28 cellular contexts compared by ENCODE assay signal in the genomic region with DNA sequence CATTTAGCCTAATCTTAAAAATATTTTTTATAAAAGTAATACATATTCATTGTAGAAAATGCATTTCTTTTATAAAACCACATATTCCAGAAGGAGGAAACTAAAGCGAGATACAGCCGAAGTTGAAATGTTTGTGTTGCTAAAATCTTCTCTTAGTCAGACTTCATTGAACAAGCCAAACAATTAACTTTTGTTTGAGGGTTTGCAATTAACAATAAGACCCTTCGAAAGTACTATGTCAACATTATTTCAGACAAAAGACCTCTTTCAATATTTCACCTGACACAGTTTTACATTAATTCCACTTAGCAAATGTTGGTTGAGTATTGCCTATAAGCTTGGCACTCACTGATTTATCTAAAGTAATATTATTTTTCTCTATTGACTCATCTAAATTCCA.
"Had no signal": no experiment of that assay in that cellular context is flagged by ENCODE, and none has a peak within 500 bp of the region (broad histone marks: within the 10 kb centered on the region; RNA-seq: fewer than 3 reads in every experiment).

No MANE protein-coding gene starts in this region.

- H3K9me3 Mint-ChIP-seq: activated CD4-positive, alpha-beta T cell treated with anti-CD3 and anti-CD28 coated beads, Interleukin-2, amount 10 ng/mL, durations not matched to agents 24 days and 14 days had no signal

- H3K9me3 ChIP-seq: ascending aorta, body of pancreas, MG63, Peyer's patch, SJCRH30 had no signal

- H3K27me3 Mint-ChIP-seq: activated B cell treated with CpG ODN at 0.5 μM for 24 hours; activated CD4-positive, alpha-beta T cell treated with anti-CD3 and anti-CD28 coated beads, Interleukin-2, amount 10 ng/mL, durations not matched to agents 24 days and 14 days; activated CD8-positive, alpha-beta memory T cell treated with anti-CD3 and anti-CD28 coated beads, Interleukin-2, amount 10 ng/mL, durations not matched to agents 7 days and 5 days; activated naive CD8-positive, alpha-beta T cell treated with anti-CD3 and anti-CD28 coated beads, Interleukin-2, amount 50 U/mL, for 24 hours; activated T-cell treated with anti-CD3 and anti-CD28 coated beads, Interleukin-2, amount 50 U/mL, for 24 hours had no signal

- H3K36me3 ChIP-seq: ascending aorta, MG63, Peyer's patch, SJCRH30 had no signal

- H3K4me1 ChIP-seq: ascending aorta, body of pancreas, Peyer's patch, SJCRH30 had no signal

- H3K27ac Mint-ChIP-seq: activated B cell treated with CpG ODN at 0.5 μM for 24 hours; activated CD4-positive, alpha-beta T cell treated with anti-CD3 and anti-CD28 coated beads, Interleukin-2, amount 10 ng/mL, durations not matched to agents 24 days and 14 days; activated CD8-positive, alpha-beta memory T cell treated with anti-CD3 and anti-CD28 coated beads, Interleukin-2, amount 10 ng/mL, durations not matched to agents 7 days and 5 days; activated naive CD4-positive, alpha-beta T cell treated with anti-CD3 and anti-CD28 coated beads, Interleukin-2, amount 50 U/mL, for 72 hours; activated naive CD8-positive, alpha-beta T cell treated with anti-CD3 and anti-CD28 coated beads, Interleukin-2, amount 50 U/mL, for 24 hours; activated T-cell treated with anti-CD3 and anti-CD28 coated beads, Interleukin-2, amount 50 U/mL, for 24 hours; activated T-helper 1 cell treated with anti-CD3 and anti-CD28 coated beads, Interleukin-12 subunit alpha, Interleukin-12 subunit beta, Interleukin-2, Interleukin-4 antibody, amounts not matched to agents 30 ng/mL and 10 ng/mL and 1 ng/mL, durations not matched to agents 14 hours and 24 hours and 36 hours; T-helper 1 cell treated with Interleukin-12 subunit alpha and Interleukin-12 subunit beta and Interleukin-4 antibody, amounts not matched to agents 30 μg/mL and 1 μg/mL, for 36 hours had no signal

- H3K4me3 ChIP-seq: ascending aorta, body of pancreas, MG63, Peyer's patch, SJCRH30 had no signal

- H3K36me3 Mint-ChIP-seq: activated CD8-positive, alpha-beta memory T cell treated with anti-CD3 and anti-CD28 coated beads, Interleukin-2, amount 10 ng/mL, durations not matched to agents 7 days and 5 days had no signal

- H3K4me3 Mint-ChIP-seq: activated B cell treated with CpG ODN at 0.5 μM for 24 hours; activated CD4-positive, alpha-beta T cell treated with anti-CD3 and anti-CD28 coated beads, Interleukin-2, amount 10 ng/mL, durations not matched to agents 24 days and 14 days; activated CD8-positive, alpha-beta memory T cell treated with anti-CD3 and anti-CD28 coated beads, Interleukin-2, amount 10 ng/mL, durations not matched to agents 7 days and 5 days; activated naive CD8-positive, alpha-beta T cell treated with anti-CD3 and anti-CD28 coated beads, Interleukin-2, amount 50 U/mL, for 24 hours; activated T-cell treated with anti-CD3 and anti-CD28 coated beads, Interleukin-2, amount 50 U/mL, for 24 hours; activated T-helper 1 cell treated with anti-CD3 and anti-CD28 coated beads, Interleukin-12 subunit alpha, Interleukin-12 subunit beta, Interleukin-2, Interleukin-4 antibody, amounts not matched to agents 30 ng/mL and 10 ng/mL and 1 ng/mL, durations not matched to agents 14 hours and 24 hours and 36 hours; T-helper 1 cell treated with Interleukin-12 subunit alpha and Interleukin-12 subunit beta and Interleukin-4 antibody, amounts not matched to agents 30 μg/mL and 1 μg/mL, for 36 hours had no signal

- ATAC-seq: activated CD8-positive, alpha-beta memory T cell treated with anti-CD3 and anti-CD28 coated beads, Interleukin-2, amount 10 ng/mL, durations not matched to agents 7 days and 5 days; activated naive CD4-positive, alpha-beta T cell treated with anti-CD3 and anti-CD28 coated beads, Interleukin-2, amount 50 U/mL, for 72 hours; activated naive CD8-positive, alpha-beta T cell treated with anti-CD3 and anti-CD28 coated beads, Interleukin-2, amount 50 U/mL, for 24 hours; body of pancreas had no signal

- H3K27me3 ChIP-seq: ascending aorta, body of pancreas, MG63, Peyer's patch, SJCRH30 had no signal

- FAIRE-seq: bronchial epithelial cell had no signal

- H3K27ac ChIP-seq: ascending aorta, body of pancreas, Peyer's patch, RWPE1, SJCRH30 had no signal

- DNase-seq: activated B cell treated with CpG ODN at 0.5 μM for 24 hours; activated CD4-positive, alpha-beta T cell treated with anti-CD3 and anti-CD28 coated beads for 1 hour; activated CD4-positive, alpha-beta T cell treated with anti-CD3 and anti-CD28 coated beads, Interleukin-2, amount 10 ng/mL, durations not matched to agents 24 days and 14 days; activated CD4-positive, alpha-beta T cell treated with anti-CD3 and anti-CD28 coated beads, Interleukin-2, amount 50 U/mL, for 48 hours; activated CD8-positive, alpha-beta memory T cell treated with anti-CD3 and anti-CD28 coated beads, Interleukin-2, amount 10 ng/mL, durations not matched to agents 7 days and 5 days; activated effector memory CD4-positive, alpha-beta T cell treated with Interleukin-2 at 50 U/mL for 16 hours; activated naive CD4-positive, alpha-beta T cell; activated naive CD8-positive, alpha-beta T cell treated with anti-CD3 and anti-CD28 coated beads, Interleukin-2, amount 50 U/mL, for 24 hours; activated T-cell treated with anti-CD3 and anti-CD28 coated beads, Interleukin-2, amount 50 U/mL, for 24 hours; amniotic stem cell; body of pancreas; central memory CD4-positive, alpha-beta T cell; MG63; NCI-H1105; NCI-H1436; NCI-H1694 treated with DMSO at 0.1 percent for 48 hours; NCI-H2029 treated with DMSO at 0.1 percent for 48 hours; NCI-H226; NCI-H526; Peyer's patch; Right ventricle myocardium superior; SJCRH30 had no signal

- H3K4me1 Mint-ChIP-seq: activated B cell treated with CpG ODN at 0.5 μM for 24 hours; activated CD4-positive, alpha-beta T cell treated with anti-CD3 and anti-CD28 coated beads, Interleukin-2, amount 10 ng/mL, durations not matched to agents 24 days and 14 days; activated CD8-positive, alpha-beta memory T cell treated with anti-CD3 and anti-CD28 coated beads, Interleukin-2, amount 10 ng/mL, durations not matched to agents 7 days and 5 days; activated naive CD8-positive, alpha-beta T cell treated with anti-CD3 and anti-CD28 coated beads, Interleukin-2, amount 50 U/mL, for 24 hours had no signal
